Comparison of ENCODE assay signal across 12 cellular contexts in genomic region chr5:170315154-170315553, GRCh38. TPM values are rescaled to one million over a fixed set of nuclear protein-coding genes. Genes with fewer than 3 reads are reported as not detected.
DNase-seq lines count a peak whose midpoint lies in the region; ATAC-seq, FAIRE-seq and TF ChIP-seq lines count a peak whose summit lies in the region.
"Had no signal": no experiment of that assay in that cellular context is flagged by ENCODE, and none has a peak within 500 bp of the region (broad histone marks: within the 10 kb centered on the region; RNA-seq: fewer than 3 reads in every experiment).

No MANE protein-coding gene starts in this region.

- TF ChIP-seq EP300 in HepG2 (IDR thresholded peaks at IDR 0.05; ENCODE audit: low read depth in 2 of 2, low read length in 2 of 2) (no peak), HepG2 (CRISPR knock-in tag; IDR thresholded peaks at IDR 0.05; ENCODE audit: borderline replicate concordance) (no peak)

- in situ Hi-C loops in HepG2 (cut with HindIII; ENCODE audit: extremely low pct_ligation_motif_present, low pct_unique_long_range_greater_than_20kb), result no loop called here

- no TSS peak for BruUV-seq in HepG2 (replicated peaks; lab: Mats Ljungman, UMichigan)

- H3K4me2 ChIP-seq in HepG2 (ENCODE audit: low read depth, low read length), result no peak overlapping the region

- no peak overlapping the region for H3K9ac ChIP-seq in HepG2 (ENCODE audit: insufficient read depth, low read depth, low read length)

- no peak for TF ChIP-seq POLR2A in right lobe of liver (IDR thresholded peaks at IDR 0.05)
- no peak for TF ChIP-seq POLR2A in HepG2 (IDR thresholded peaks at IDR 0.05; ENCODE audit: insufficient read depth in 1 of 2, low read depth in 2 of 2, low read length in 2 of 2)

- CTCF ChIA-PET in HepG2 (lab: Yijun Ruan, JAX; ENCODE audit: low intra/inter-chr PET ratio, low total read pairs), result no interaction called here
- CTCF ChIA-PET in activated naive CD4-positive, alpha-beta T cell treated with anti-CD3 and anti-CD28 coated beads for 36 hours (lab: Charles Lee), result interaction anchor here (1.2 to 3.5 kb wide), 4 partner anchors 20 to 90 kb away, joined by 3 to 33 read pairs (median 4); no protein-coding TSS in a partner anchor

- H3K36me3 Mint-ChIP-seq in glutamatergic neuron (ENCODE audit: unreplicated experiment), result no peaks in the 10 kb centered on the region
- peaks cover 2% of the 10 kb centered on the region for H3K36me3 Mint-ChIP-seq in activated naive CD4-positive, alpha-beta T cell treated with anti-CD3 and anti-CD28 coated beads for 36 hours (ENCODE audit: low read depth)
- H3K36me3 Mint-ChIP-seq: immature natural killer cell had no signal

- H3K4me1 ChIP-seq in right lobe of liver, result no peaks in the 10 kb centered on the region
- no peaks in the 10 kb centered on the region for H3K4me1 ChIP-seq in HepG2 (ENCODE audit: insufficient read depth, low read length)
- peaks cover 75 to 79% of the 10 kb centered on the region in 2 experiments for H3K4me1 ChIP-seq in neutrophil (ENCODE audit: control insufficient read depth in 1 of 2, insufficient read depth in 1 of 2, low read depth in 1 of 2, low read length in 1 of 2)
- peaks cover 2 to 6% of the 10 kb centered on the region in 2 donors for H3K4me1 ChIP-seq in aorta (ENCODE audit: control insufficient read depth in 1 of 2, insufficient read depth in 2 of 2, low read length in 2 of 2)

- H3K4me3 Mint-ChIP-seq in glutamatergic neuron (ENCODE audit: unreplicated experiment), result no peak overlapping the region
- H3K4me3 Mint-ChIP-seq in activated naive CD4-positive, alpha-beta T cell treated with anti-CD3 and anti-CD28 coated beads for 36 hours, result no peak overlapping the region
- H3K4me3 Mint-ChIP-seq: central memory CD8-positive, alpha-beta T cell; immature natural killer cell had no signal

- no peaks in the 10 kb centered on the region for H3K27me3 Mint-ChIP-seq in glutamatergic neuron (ENCODE audit: unreplicated experiment)
- no peaks in the 10 kb centered on the region for H3K27me3 Mint-ChIP-seq in activated naive CD4-positive, alpha-beta T cell treated with anti-CD3 and anti-CD28 coated beads for 36 hours (ENCODE audit: low read depth)
- H3K27me3 Mint-ChIP-seq: central memory CD8-positive, alpha-beta T cell had no signal

- DNase-seq in right lobe of liver (no peak), HepG2 (ENCODE audit: low spot score) (no peak), glutamatergic neuron (peak; percentile 30), aorta (peak; percentile 82 to 89), GM19238 (ENCODE audit: insufficient read length, low spot score) (no peak)
- no peak for DNase-seq in stimulated activated CD4-positive, alpha-beta T cell treated with anti-CD3 and anti-CD28 coated beads, Interleukin-12 subunit alpha, Interleukin-12 subunit beta, amount 100 ng/mL, for 4 hours
- no peak for DNase-seq in activated naive CD4-positive, alpha-beta T cell treated with anti-CD3 and anti-CD28 coated beads for 36 hours
- DNase-seq: HCEC 1CT, immature natural killer cell, NCI-H1930 had no signal

- TF ChIP-seq CTCF in right lobe of liver (IDR thresholded peaks at IDR 0.05) (no peak), HepG2 (CRISPR knock-in tag; IDR thresholded peaks at IDR 0.05) (no peak), glutamatergic neuron (IDR thresholded peaks at IDR 0.05; ENCODE audit: partially characterized antibody, unreplicated experiment) (no peak), neutrophil (IDR thresholded peaks at IDR 0.05) (no peak)

- H3K79me2 ChIP-seq in HepG2 (ENCODE audit: insufficient read depth, low read length), result no peaks in the 10 kb centered on the region

- H2AFZ ChIP-seq in HepG2 (ENCODE audit: low read length), result no peak overlapping the region

- WGBS in right lobe of liver (ENCODE audit: insufficient coverage, low coverage, low lambda C conversion rate, missing lambda C conversion rate), result 19% methylated on average over 5 of the region's 5 CpGs
- 12% methylated on average over 5 of the region's 5 CpGs for WGBS in HepG2 (ENCODE audit: low lambda C conversion rate)
- 2 to 4% methylated on average over 5 of the region's 5 CpGs for WGBS in aorta, 2 donors

- no peaks in the 10 kb centered on the region for H3K9me3 Mint-ChIP-seq in glutamatergic neuron (ENCODE audit: unreplicated experiment)
- no peaks in the 10 kb centered on the region for H3K9me3 Mint-ChIP-seq in activated naive CD4-positive, alpha-beta T cell treated with anti-CD3 and anti-CD28 coated beads for 36 hours
- H3K9me3 Mint-ChIP-seq: central memory CD8-positive, alpha-beta T cell; immature natural killer cell had no signal

- POLR2A ChIA-PET in HepG2 (lab: Yijun Ruan, JAX), result no interaction called here

- H3K9me3 ChIP-seq in right lobe of liver (no peaks in the 10 kb centered on the region), HepG2 (ENCODE audit: low read length) (no peaks in the 10 kb centered on the region), neutrophil (no peaks in the 10 kb centered on the region), aorta (ENCODE audit: control insufficient read depth, low read length) (no peaks in the 10 kb centered on the region)

- H3K27ac Mint-ChIP-seq in glutamatergic neuron (ENCODE audit: unreplicated experiment), result no peak overlapping the region
- no peak overlapping the region for H3K27ac Mint-ChIP-seq in activated naive CD4-positive, alpha-beta T cell treated with anti-CD3 and anti-CD28 coated beads for 36 hours
- H3K27ac Mint-ChIP-seq: immature natural killer cell had no signal

- H3K27me3 ChIP-seq in right lobe of liver, result no peaks in the 10 kb centered on the region
- no peaks in the 10 kb centered on the region for H3K27me3 ChIP-seq in HepG2 (ENCODE audit: control insufficient read depth in 1 of 2, insufficient read depth in 2 of 2, low read length in 2 of 2)
- H3K27me3 ChIP-seq in neutrophil, result no peaks in the 10 kb centered on the region
- no peaks in the 10 kb centered on the region for H3K27me3 ChIP-seq in aorta (ENCODE audit: control insufficient read depth in 1 of 2, insufficient read depth in 2 of 2, low read length in 1 of 2)

- H3K27ac ChIP-seq in right lobe of liver (no peak overlapping the region), HepG2 (ENCODE audit: extremely low read length, insufficient read depth, low read length) (no peak overlapping the region), neutrophil (peak overlapping the region; percentile 97), aorta (ENCODE audit: low read depth in 1 of 2, low read length in 2 of 2) (no peak overlapping the region)

- H4K20me1 ChIP-seq in HepG2 (ENCODE audit: insufficient read depth, low read length), result no peaks in the 10 kb centered on the region

- no peak for TF ChIP-seq RAD21 in HepG2 (CRISPR knock-in tag; IDR thresholded peaks at IDR 0.05)

- intact Hi-C loops in right lobe of liver (cut with DNase I) (no loop called here), HepG2 (cut with micrococcal nuclease; ENCODE audit: unreplicated experiment) (no loop called here), aorta (cut with DNase I) (no loop called here)
- intact Hi-C loops in activated naive CD4-positive, alpha-beta T cell treated with anti-CD3 and anti-CD28 coated beads for 36 hours (cut with micrococcal nuclease), result no loop called here

- no peak for FAIRE-seq in HepG2 (lab: Jason Lieb, UNC)

- H3K4me1 Mint-ChIP-seq in glutamatergic neuron (ENCODE audit: low read depth, unreplicated experiment), result peaks cover 5% of the 10 kb centered on the region
- peaks cover 73% of the 10 kb centered on the region for H3K4me1 Mint-ChIP-seq in activated naive CD4-positive, alpha-beta T cell treated with anti-CD3 and anti-CD28 coated beads for 36 hours (ENCODE audit: low read depth)

- peak; percentile 23 to 29 (median 26) for ATAC-seq in right lobe of liver
- ATAC-seq in HepG2, result no peak
- ATAC-seq in aorta (ENCODE audit: low FRiP score), result peak; percentile 90

- H3K4me3 ChIP-seq in right lobe of liver, result no peak overlapping the region
- H3K4me3 ChIP-seq in HepG2 (replicated peaks in 1 of 3; ENCODE audit: insufficient read depth in 1 of 3, low read depth in 2 of 3, low read length in 3 of 3), result no peak overlapping the region
- no peak overlapping the region for H3K4me3 ChIP-seq in neutrophil (ENCODE audit: low read depth in 1 of 2, low read length in 1 of 2)
- H3K4me3 ChIP-seq in aorta (ENCODE audit: low read length in 2 of 2), result no peak overlapping the region

- H3K36me3 ChIP-seq in right lobe of liver (no peaks in the 10 kb centered on the region), HepG2 (replicated peaks in 1 of 2; ENCODE audit: control insufficient read depth in 1 of 2, insufficient read depth in 2 of 2, low read length in 2 of 2) (no peaks in the 10 kb centered on the region), neutrophil (no peaks in the 10 kb centered on the region), aorta (ENCODE audit: control insufficient read depth in 1 of 2, insufficient read depth in 2 of 2, low read length in 1 of 2) (no peaks in the 10 kb centered on the region)

RNA-seq across cellular contexts. Expression of gene LCP2, which starts 17.6 kb away (rescaled TPM):
- 10 to 100 TPM in 3 of 6 experiments, 1 to 10 TPM in 3; 4.4 to 20.5 (median 10.1) TPM for total RNA-seq in right lobe of liver
- total RNA-seq in HepG2 (2016; rRNA removed; fragmentation: Illumina TruSeq; extraction: Trizol), result not detected in 2 replicates
- not detected in 2 replicates for total RNA-seq in HepG2 (2016; cell fraction: cytosol; rRNA removed; fragmentation: Illumina TruSeq; extraction: Trizol; ENCODE audit: low read depth)
- not detected in 2 replicates for total RNA-seq in HepG2 (2016; cell fraction: insoluble cytoplasmic fraction; rRNA removed; fragmentation: Illumina TruSeq; extraction: Trizol)
- total RNA-seq in HepG2 (2016; cell fraction: membrane; rRNA removed; fragmentation: Illumina TruSeq; extraction: Trizol), result not detected in 2 replicates
- total RNA-seq in HepG2 (2016; cell fraction: nucleus; rRNA removed; fragmentation: Illumina TruSeq; extraction: Trizol), result not detected in 2 replicates
- not detected in 2 replicates for polyA plus RNA-seq in HepG2 (2011; rRNA removed)
- polyA plus RNA-seq in HepG2 (2011; cell fraction: cytosol; rRNA removed), result not detected in 2 replicates
- polyA plus RNA-seq in HepG2 (2011; cell fraction: nucleus; rRNA removed), result not detected in 2 replicates
- not detected in 2 replicates for polyA plus RNA-seq in HepG2 (2012)
- not detected in 2 replicates for polyA plus RNA-seq in HepG2 (2016; cell fraction: cytosol; fragmentation: Illumina TruSeq; extraction: Trizol; ENCODE audit: low read depth)
- polyA plus RNA-seq in HepG2 (2016; cell fraction: insoluble cytoplasmic fraction; fragmentation: Illumina TruSeq; extraction: Trizol; ENCODE audit: low read depth), result not detected in 2 replicates
- polyA plus RNA-seq in HepG2 (2016; cell fraction: membrane; fragmentation: Illumina TruSeq; extraction: Trizol; ENCODE audit: low read depth), result not detected in 2 replicates
- polyA plus RNA-seq in HepG2 (2016; cell fraction: nucleus; fragmentation: Illumina TruSeq; extraction: Trizol; ENCODE audit: insufficient read depth, low read depth), result not detected in 2 replicates
- 0.10 and 0.21 TPM in 2 replicates for polyA minus RNA-seq in HepG2 (2011; rRNA and poly(A)+ RNA removed; ENCODE audit: low replicate concordance)
- not detected in 2 replicates for polyA minus RNA-seq in HepG2 (2011; cell fraction: cytosol; rRNA and poly(A)+ RNA removed)
- not detected in 2 replicates for polyA minus RNA-seq in HepG2 (2011; cell fraction: nucleus; rRNA and poly(A)+ RNA removed)
- not detected for total RNA-seq in glutamatergic neuron (ENCODE audit: unreplicated experiment)
- total RNA-seq in aorta, result 10 to 100 TPM; 25.7 to 58.8 TPM
- polyA plus RNA-seq in aorta, result 10 to 100 TPM in 1 of 2 donors, 1 to 10 TPM in 1; 2.1 to 16.9 TPM
- 100 to 1,000 TPM; 115 to 122 TPM for total RNA-seq in activated naive CD4-positive, alpha-beta T cell treated with anti-CD3 and anti-CD28 coated beads for 36 hours

Comparison
In these comparisons a context has a peak if more than half of its experiments do, and no peak if none do; other contexts are left out.
1. DNase-seq: peak in glutamatergic neuron (single experiment) and aorta (2 of 2); none in right lobe of liver (0 of 3), HepG2 (single experiment), stimulated activated CD4-positive, alpha-beta T cell treated with anti-CD3 and anti-CD28 coated beads, Interleukin-12 subunit alpha, Interleukin-12 subunit beta, amount 100 ng/mL, for 4 hours (single experiment), activated naive CD4-positive, alpha-beta T cell treated with anti-CD3 and anti-CD28 coated beads for 36 hours (single experiment) and GM19238 (single experiment).